27 cellular contexts compared by ENCODE assay signal in the genomic region with DNA sequence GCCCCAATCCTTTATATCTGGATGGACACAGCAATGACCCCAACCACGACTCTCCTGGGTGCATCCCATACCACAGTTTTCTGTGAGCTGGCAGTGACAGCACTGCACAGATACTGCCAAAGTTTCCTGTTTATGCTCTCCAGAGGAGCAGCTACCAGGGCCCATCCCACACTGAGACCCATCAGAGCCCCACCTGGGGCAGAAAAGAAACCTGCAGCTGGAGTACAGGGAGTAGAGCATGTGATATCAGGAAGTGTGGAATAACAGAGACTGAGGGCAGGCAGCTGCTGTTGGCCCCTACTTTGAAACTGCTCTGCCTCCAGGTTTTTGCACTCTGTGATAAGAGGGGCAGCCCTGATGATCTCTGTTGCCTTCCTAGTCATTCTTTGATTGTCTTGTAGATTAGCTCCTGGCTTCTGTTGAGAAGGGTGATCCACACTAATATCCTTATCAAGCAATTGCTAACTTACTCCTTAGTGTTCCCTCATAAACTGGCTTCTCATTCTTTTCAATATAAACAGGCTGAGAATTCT.
"Had no signal": no experiment of that assay in that cellular context is flagged by ENCODE, and none has a peak within 500 bp of the region (broad histone marks: within the 10 kb centered on the region; RNA-seq: fewer than 3 reads in every experiment).

No MANE protein-coding gene starts in this region.

- H3K4me1 ChIP-seq: foreskin keratinocyte, gastrocnemius medialis, heart left ventricle had no signal

- H3K4me3 ChIP-seq: coronary artery, dorsolateral prefrontal cortex, esophagus muscularis mucosa, gastrocnemius medialis, heart left ventricle had no signal

- DNase-seq: activated CD4-positive, alpha-beta T cell treated with anti-CD3 and anti-CD28 coated beads for 48 hours; activated CD4-positive, alpha-beta T cell treated with anti-CD3 and anti-CD28 coated beads, Interleukin-2, amount 50 U/mL, for 1 hour; activated CD4-positive, alpha-beta T cell treated with anti-CD3 and anti-CD28 coated beads, Interleukin-2, amount 50 U/mL, for 48 hours; activated CD8-positive, alpha-beta memory T cell treated with anti-CD3 and anti-CD28 coated beads for 24 hours; activated CD8-positive, alpha-beta T cell treated with anti-CD3 and anti-CD28 coated beads for 36 hours; activated effector memory CD4-positive, alpha-beta T cell treated with Interleukin-2 at 50 U/mL for 16 hours; activated gamma-delta T cell treated with Interleukin-2 at 50 U/mL for 16 hours; activated naive CD4-positive, alpha-beta T cell treated with anti-CD3 and anti-CD28 coated beads, Interleukin-2, amount 50 U/mL, for 16 hours; activated naive CD4-positive, alpha-beta T cell treated with Interleukin-2 at 50 U/mL for 16 hours; activated T-cell treated with anti-CD3 and anti-CD28 coated beads, Interleukin-2, amount 50 U/mL, for 4 hours; amniotic stem cell; anterior cingulate cortex; brain microvascular endothelial cell; dorsolateral prefrontal cortex; effector memory CD4-positive, alpha-beta T cell; erythroblast; foreskin keratinocyte; gastrocnemius medialis; glutamatergic neuron; heart left ventricle; T-helper 2 cell had no signal

- H3K4me1 Mint-ChIP-seq: activated T-helper 17 cell treated with anti-CD3 and anti-CD28 coated beads, Interleukin-2, amount 50 U/mL, for 72 hours; central memory CD8-positive, alpha-beta T cell had no signal

- H3K4me3 Mint-ChIP-seq: activated CD8-positive, alpha-beta T cell treated with anti-CD3 and anti-CD28 coated beads for 36 hours; activated naive CD8-positive, alpha-beta T cell; activated T-cell treated with anti-CD3 and anti-CD28 coated beads, Interleukin-2, amount 50 U/mL, for 4 hours; activated T-helper 17 cell treated with anti-CD3 and anti-CD28 coated beads, Interleukin-2, amount 50 U/mL, for 72 hours; central memory CD8-positive, alpha-beta T cell; dendritic cell treated with granulocyte-macrophage colony-stimulating factor and Interleukin-4, amounts not matched to agents 40 ng/mL and 50 ng/mL, for 4 days had no signal

- H3K36me3 ChIP-seq: brain microvascular endothelial cell, esophagus muscularis mucosa, gastrocnemius medialis, heart left ventricle had no signal

- H3K27me3 ChIP-seq: brain microvascular endothelial cell, dorsolateral prefrontal cortex, esophagus muscularis mucosa, foreskin keratinocyte, gastrocnemius medialis, heart left ventricle had no signal

- H3K36me3 Mint-ChIP-seq: activated naive CD8-positive, alpha-beta T cell had no signal

- H3K27me3 Mint-ChIP-seq: activated CD8-positive, alpha-beta T cell treated with anti-CD3 and anti-CD28 coated beads for 36 hours; activated naive CD8-positive, alpha-beta T cell; activated T-helper 17 cell treated with anti-CD3 and anti-CD28 coated beads, Interleukin-2, amount 50 U/mL, for 72 hours; central memory CD8-positive, alpha-beta T cell; dendritic cell treated with granulocyte-macrophage colony-stimulating factor and Interleukin-4, amounts not matched to agents 40 ng/mL and 50 ng/mL, for 4 days had no signal

- H3K27ac ChIP-seq: brain microvascular endothelial cell, coronary artery, dorsolateral prefrontal cortex, esophagus muscularis mucosa, foreskin keratinocyte, gastrocnemius medialis, heart left ventricle had no signal

- ATAC-seq: activated CD8-positive, alpha-beta T cell treated with anti-CD3 and anti-CD28 coated beads for 36 hours; activated T-cell treated with anti-CD3 and anti-CD28 coated beads, Interleukin-2, amount 50 U/mL, for 4 hours; activated T-helper 17 cell treated with anti-CD3 and anti-CD28 coated beads, Interleukin-2, amount 50 U/mL, for 72 hours; foreskin keratinocyte; gastrocnemius medialis; heart left ventricle had no signal

- H3K27ac Mint-ChIP-seq: activated CD8-positive, alpha-beta T cell treated with anti-CD3 and anti-CD28 coated beads for 36 hours; activated naive CD8-positive, alpha-beta T cell; activated T-helper 17 cell treated with anti-CD3 and anti-CD28 coated beads, Interleukin-2, amount 50 U/mL, for 72 hours; dendritic cell treated with granulocyte-macrophage colony-stimulating factor and Interleukin-4, amounts not matched to agents 40 ng/mL and 50 ng/mL, for 4 days had no signal
